In the genomic region with DNA sequence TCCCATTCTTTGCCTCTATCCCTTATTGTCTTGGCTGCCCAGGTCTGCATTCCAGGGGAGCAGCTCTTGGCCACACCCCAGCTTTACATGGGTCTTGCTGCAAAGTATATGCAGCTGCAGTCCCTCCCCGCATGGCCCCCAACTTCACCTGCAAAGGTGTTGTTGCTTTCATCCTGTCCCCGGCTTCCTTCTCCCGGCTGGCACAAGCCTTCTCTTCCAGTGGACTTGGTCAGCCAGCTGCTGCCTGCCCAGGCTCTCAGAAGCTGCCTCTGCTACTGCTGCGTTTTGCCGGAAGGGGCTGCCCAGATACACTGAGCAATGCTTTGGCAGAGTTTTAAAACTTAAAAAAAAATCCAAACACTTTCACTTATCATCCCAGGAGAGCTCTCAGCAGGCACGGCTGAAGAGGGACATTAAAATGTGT, we compare ENCODE assay signal across 12 cellular contexts.
DNase-seq lines count a peak whose midpoint lies in the region; ATAC-seq and TF ChIP-seq lines count a peak whose summit lies in the region.
"Had no signal": no experiment of that assay in that cellular context is flagged by ENCODE, and none has a peak within 500 bp of the region (broad histone marks: within the 10 kb centered on the region; RNA-seq: fewer than 3 reads in every experiment).

No MANE protein-coding gene starts in this region.

- H2AFZ ChIP-seq in mesenchymal stem cell (ENCODE audit: low read depth, low read length) = no peak overlapping the region

- no peak overlapping the region for H3K4ac ChIP-seq in mesenchymal stem cell (ENCODE audit: low read depth in 1 of 2, low read length in 2 of 2)

- H3K4me3 ChIP-seq in epithelial cell of esophagus (ENCODE audit: low read length) (no peak overlapping the region), mesenchymal stem cell (ENCODE audit: insufficient read depth in 1 of 2, low read depth in 1 of 2, low read length in 2 of 2) (peak overlapping the region in 1 of 2 experiments; percentile 67)

- no peak overlapping the region for H3K4me2 ChIP-seq in mesenchymal stem cell (ENCODE audit: low read length, poor library complexity, severe bottlenecking)

- no peak overlapping the region for H4K8ac ChIP-seq in mesenchymal stem cell (ENCODE audit: low read length)

- H2BK12ac ChIP-seq in mesenchymal stem cell (ENCODE audit: low read length in 2 of 2) = no peak overlapping the region

- DNase-seq in epithelial cell of esophagus (ENCODE audit: low read depth) (peak; percentile 39), mesenchymal stem cell (peak; percentile 3), SHP77 (lab: John Stamatoyannopoulos, UW) (no peak)
- no peak for DNase-seq in activated CD4-positive, CD25-positive, alpha-beta regulatory T cell (lab: John Stamatoyannopoulos, UW)
- DNase-seq: activated naive CD4-positive, alpha-beta T cell treated with anti-CD3 and anti-CD28 coated beads, Interleukin-2, amount 10 ng/mL, durations not matched to agents 7 days and 5 days; naive B cell; stimulated activated naive CD8-positive, alpha-beta T cell treated with anti-CD3 and anti-CD28 coated beads, Interleukin-15, Interleukin-2, amounts not matched to agents 100 U/mL and 50 U/mL, for 24 hours; T-cell had no signal

- no peak for ATAC-seq in HG03565 (IDR thresholded peaks at IDR 0.05; ENCODE audit: unreplicated experiment)
- ATAC-seq in GM18858 (IDR thresholded peaks at IDR 0.05; ENCODE audit: unreplicated experiment) = no peak
- ATAC-seq: stimulated activated naive CD8-positive, alpha-beta T cell treated with anti-CD3 and anti-CD28 coated beads, Interleukin-15, Interleukin-2, amounts not matched to agents 100 U/mL and 50 U/mL, for 24 hours; T-cell had no signal

- no peak overlapping the region for H2AK5ac ChIP-seq in mesenchymal stem cell (ENCODE audit: low read length, severe bottlenecking)

- H3K18ac ChIP-seq in mesenchymal stem cell (ENCODE audit: low read depth in 1 of 2, low read length in 2 of 2) = no peak overlapping the region

- H2BK5ac ChIP-seq in mesenchymal stem cell (ENCODE audit: low read depth, low read length, poor library complexity, severe bottlenecking) = no peak overlapping the region

- H2BK15ac ChIP-seq in mesenchymal stem cell (ENCODE audit: low read depth, poor library complexity, severe bottlenecking) = no peak overlapping the region

- no peaks in the 10 kb centered on the region for H3K27me3 ChIP-seq in mesenchymal stem cell (ENCODE audit: control insufficient read depth in 1 of 2, insufficient read depth in 1 of 2, low read length in 2 of 2)

- H3K36me3 ChIP-seq in mesenchymal stem cell (ENCODE audit: control insufficient read depth in 1 of 2, insufficient read depth in 2 of 2, low read depth in 1 of 2, low read length in 2 of 2) = peaks cover 0 to 13% of the 10 kb centered on the region in 2 experiments

- H2BK120ac ChIP-seq in mesenchymal stem cell (ENCODE audit: low read depth, low read length) = no peak overlapping the region

- H3K9ac ChIP-seq in mesenchymal stem cell (ENCODE audit: low read length) = peak overlapping the region; percentile 62

- H3K79me1 ChIP-seq in mesenchymal stem cell (replicated peaks; ENCODE audit: low read length, poor library complexity, severe bottlenecking) = no peaks in the 10 kb centered on the region

- H3K27ac ChIP-seq in mesenchymal stem cell (ENCODE audit: low read length, poor library complexity, severe bottlenecking) (no peak overlapping the region), temporal lobe (ENCODE audit: low read depth, low read length) (peak overlapping the region; percentile 25)

- no peak overlapping the region for H3K23ac ChIP-seq in mesenchymal stem cell (ENCODE audit: low read length in 2 of 2)

- no peak for TF ChIP-seq EP300 in Ishikawa (IDR thresholded peaks at IDR 0.05; ENCODE audit: borderline replicate concordance)

- H3K14ac ChIP-seq in mesenchymal stem cell (ENCODE audit: low read length in 2 of 2) = no peak overlapping the region

- H4K91ac ChIP-seq in mesenchymal stem cell (ENCODE audit: low read length) = no peak overlapping the region

- TF ChIP-seq CTCF in epithelial cell of esophagus (IDR thresholded peaks at IDR 0.05; ENCODE audit: insufficient read depth, low read depth, low read length, missing control alignments) = peak; percentile 51

- no peaks in the 10 kb centered on the region for H3K4me1 ChIP-seq in mesenchymal stem cell (ENCODE audit: control insufficient read depth, insufficient read depth, low read depth, low read length)

- no peak for TF ChIP-seq RAD21 in Ishikawa (IDR thresholded peaks at IDR 0.05; ENCODE audit: low read depth)

- 62% methylated on average over 6 of the region's 6 CpGs for WGBS in mesenchymal stem cell

- H3K9me3 ChIP-seq in mesenchymal stem cell (ENCODE audit: control insufficient read depth, low read length) = no peaks in the 10 kb centered on the region

TF ChIP-seq in Ishikawa, 13 proteins besides CTCF, POLR2A, EP300 and RAD21:
- TF ChIP-seq TEAD4 (IDR thresholded peaks at IDR 0.05) (peak; percentile 50; the same call in 1 of the 2 replicates), TAF1 (IDR thresholded peaks at IDR 0.05; ENCODE audit: low read depth) (no peak)

Comparison
In these comparisons a context has a peak if more than half of its experiments do, and no peak if none do; other contexts are left out.
1. DNase-seq: peak in epithelial cell of esophagus (single experiment) and mesenchymal stem cell (single experiment); none in activated CD4-positive, CD25-positive, alpha-beta regulatory T cell (0 of 4) and SHP77 (0 of 2).